In the genomic region with DNA sequence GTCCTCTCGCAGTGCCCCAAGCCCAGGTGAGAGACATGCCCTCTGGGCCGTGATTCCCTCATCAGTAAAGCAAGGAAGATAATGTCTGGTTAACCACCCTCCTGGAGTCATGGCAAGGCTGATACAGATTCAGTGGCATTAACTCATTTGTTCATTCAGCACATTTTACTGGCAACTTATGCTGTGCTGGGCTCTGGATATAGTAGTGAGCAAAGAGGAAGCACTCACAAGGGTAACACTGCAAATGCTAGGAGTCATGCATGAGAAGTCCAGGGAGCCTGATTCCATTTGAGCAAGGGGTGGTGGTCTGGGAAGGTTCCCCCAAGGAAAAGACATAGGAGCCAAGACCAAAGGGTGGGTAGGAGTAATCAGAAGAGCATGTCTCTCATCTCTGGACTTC, we compare ENCODE assay signal across 13 cellular contexts. TPM values are rescaled to one million over a fixed set of nuclear protein-coding genes. Genes with fewer than 3 reads are reported as not detected.
DNase-seq lines count a peak whose midpoint lies in the region; ATAC-seq lines count a peak whose summit lies in the region.
"Had no signal": no experiment of that assay in that cellular context is flagged by ENCODE, and none has a peak within 500 bp of the region (broad histone marks: within the 10 kb centered on the region; RNA-seq: fewer than 3 reads in every experiment).

No MANE protein-coding gene starts in this region.

- ATAC-seq in stimulated activated naive CD8-positive, alpha-beta T cell treated with anti-CD3 and anti-CD28 coated beads, Interleukin-15, Interleukin-2, amounts not matched to agents 100 U/mL and 50 U/mL, for 24 hours = no peak
- ATAC-seq in activated T-helper 17 cell treated with anti-CD3 and anti-CD28 coated beads, Interleukin-2, amount 50 U/mL, for 72 hours (replicated peaks) = peak; percentile 15
- ATAC-seq in naive B cell (ENCODE audit: low read depth in 2 of 2) = peak; percentile 59 to 61
- no peak for ATAC-seq in GM21381 (IDR thresholded peaks at IDR 0.05; ENCODE audit: unreplicated experiment)
- ATAC-seq: upper lobe of right lung had no signal

- peaks cover 9% of the 10 kb centered on the region for H3K9me3 Mint-ChIP-seq in stimulated activated naive CD8-positive, alpha-beta T cell treated with anti-CD3 and anti-CD28 coated beads, Interleukin-15, Interleukin-2, amounts not matched to agents 100 ng/mL and 50 ng/mL, for 24 hours
- H3K9me3 Mint-ChIP-seq in activated T-helper 17 cell treated with anti-CD3 and anti-CD28 coated beads, Interleukin-2, amount 50 U/mL, for 72 hours = no peaks in the 10 kb centered on the region
- H3K9me3 Mint-ChIP-seq in naive B cell = peaks cover 0 to 8% (median 2%) of the 10 kb centered on the region in 7 donors

- H3K36me3 Mint-ChIP-seq in stimulated activated naive CD8-positive, alpha-beta T cell treated with anti-CD3 and anti-CD28 coated beads, Interleukin-15, Interleukin-2, amounts not matched to agents 100 ng/mL and 50 ng/mL, for 24 hours (ENCODE audit: low read depth) = peaks cover 12% of the 10 kb centered on the region
- H3K36me3 Mint-ChIP-seq in activated T-helper 17 cell treated with anti-CD3 and anti-CD28 coated beads, Interleukin-2, amount 50 U/mL, for 72 hours (ENCODE audit: low read depth) = peaks cover 58% of the 10 kb centered on the region
- H3K36me3 Mint-ChIP-seq in naive B cell = peaks cover 4 to 8% of the 10 kb centered on the region in 2 donors

- DNase-seq in stimulated activated naive CD8-positive, alpha-beta T cell treated with anti-CD3 and anti-CD28 coated beads, Interleukin-15, Interleukin-2, amounts not matched to agents 100 U/mL and 50 U/mL, for 24 hours = no peak
- no peak for DNase-seq in naive B cell
- no peak for DNase-seq in NCI-H1105 (lab: John Stamatoyannopoulos, UW)
- no peak for DNase-seq in central memory CD4-positive, alpha-beta T cell
- DNase-seq in nucleus accumbens (lab: John Stamatoyannopoulos, UW) = no peak
- DNase-seq: H9, kidney glomerular epithelial cell, OCI-M1, T1000, upper lobe of right lung had no signal

- H3K4me3 Mint-ChIP-seq in stimulated activated naive CD8-positive, alpha-beta T cell treated with anti-CD3 and anti-CD28 coated beads, Interleukin-15, Interleukin-2, amounts not matched to agents 100 ng/mL and 50 ng/mL, for 24 hours = no peak overlapping the region
- H3K4me3 Mint-ChIP-seq in activated T-helper 17 cell treated with anti-CD3 and anti-CD28 coated beads, Interleukin-2, amount 50 U/mL, for 72 hours = peak overlapping the region; percentile 57
- H3K4me3 Mint-ChIP-seq in naive B cell = peak overlapping the region; percentile 11 to 89 (median 67)
- H3K4me3 Mint-ChIP-seq: H9 had no signal

- H3K4me1 Mint-ChIP-seq in stimulated activated naive CD8-positive, alpha-beta T cell treated with anti-CD3 and anti-CD28 coated beads, Interleukin-15, Interleukin-2, amounts not matched to agents 100 ng/mL and 50 ng/mL, for 24 hours (ENCODE audit: low read depth) = peaks cover 91% of the 10 kb centered on the region
- peaks cover 73% of the 10 kb centered on the region for H3K4me1 Mint-ChIP-seq in activated T-helper 17 cell treated with anti-CD3 and anti-CD28 coated beads, Interleukin-2, amount 50 U/mL, for 72 hours
- H3K4me1 Mint-ChIP-seq in naive B cell = peaks cover 69 to 76% (median 75%) of the 10 kb centered on the region in 3 donors

- H3K27ac Mint-ChIP-seq in stimulated activated naive CD8-positive, alpha-beta T cell treated with anti-CD3 and anti-CD28 coated beads, Interleukin-15, Interleukin-2, amounts not matched to agents 100 ng/mL and 50 ng/mL, for 24 hours = peak overlapping the region; percentile 69
- peak overlapping the region; percentile 95 for H3K27ac Mint-ChIP-seq in activated T-helper 17 cell treated with anti-CD3 and anti-CD28 coated beads, Interleukin-2, amount 50 U/mL, for 72 hours
- H3K27ac Mint-ChIP-seq in naive B cell = peak overlapping the region in 5 of 6 donors; percentile 86 to 99 (median 96)
- H3K27ac Mint-ChIP-seq: H9 had no signal

- no peaks in the 10 kb centered on the region for H3K27me3 Mint-ChIP-seq in stimulated activated naive CD8-positive, alpha-beta T cell treated with anti-CD3 and anti-CD28 coated beads, Interleukin-15, Interleukin-2, amounts not matched to agents 100 ng/mL and 50 ng/mL, for 24 hours
- no peaks in the 10 kb centered on the region for H3K27me3 Mint-ChIP-seq in activated T-helper 17 cell treated with anti-CD3 and anti-CD28 coated beads, Interleukin-2, amount 50 U/mL, for 72 hours
- H3K27me3 Mint-ChIP-seq in naive B cell = no peaks in the 10 kb centered on the region

RNA-seq across cellular contexts. Expression of a gene that starts 50.2 kb away (rescaled TPM):
- 10 to 100 TPM; 57.0 to 94.9 TPM for total RNA-seq in activated T-helper 17 cell treated with anti-CD3 and anti-CD28 coated beads, Interleukin-2, amount 50 U/mL, for 72 hours
- 10 to 100 TPM; 34.7 to 68.7 (median 38.0) TPM for polyA plus RNA-seq in naive B cell (ENCODE audit: low read depth in 6 of 6)

Comparison
In these comparisons a context has a peak if more than half of its experiments do, and no peak if none do; other contexts are left out.
1. ATAC-seq: peak in activated T-helper 17 cell treated with anti-CD3 and anti-CD28 coated beads, Interleukin-2, amount 50 U/mL, for 72 hours (single experiment) and naive B cell (2 of 2); none in stimulated activated naive CD8-positive, alpha-beta T cell treated with anti-CD3 and anti-CD28 coated beads, Interleukin-15, Interleukin-2, amounts not matched to agents 100 U/mL and 50 U/mL, for 24 hours (single experiment) and GM21381 (single experiment).
2. Peak in every context shown above with its lines, with median percentiles within 50 percentile points of each other: H3K27ac Mint-ChIP-seq.